In the genomic region with DNA sequence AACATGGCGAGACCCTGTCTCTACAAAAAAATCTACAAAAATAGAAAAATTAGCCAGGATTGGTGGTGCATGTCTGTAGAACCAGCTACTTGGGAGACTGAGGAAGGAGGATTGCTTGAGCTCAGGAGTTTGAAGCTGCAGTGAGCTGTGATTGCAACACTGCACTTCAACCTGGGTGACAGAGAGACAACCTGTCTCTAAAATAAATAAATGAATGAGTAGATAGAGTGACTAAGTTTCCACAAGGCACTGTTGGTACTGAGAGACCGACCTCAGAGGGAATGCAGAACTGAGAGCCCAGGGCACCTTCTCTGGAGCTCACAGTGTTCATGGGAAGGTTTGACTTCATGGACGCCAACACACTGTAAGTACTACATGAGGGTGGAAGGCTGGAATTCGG, we compare ENCODE assay signal across 16 cellular contexts. TPM values are rescaled to one million over a fixed set of nuclear protein-coding genes. Genes with fewer than 3 reads are reported as not detected.
DNase-seq lines count a peak whose midpoint lies in the region; ATAC-seq and TF ChIP-seq lines count a peak whose summit lies in the region.
"Had no signal": no experiment of that assay in that cellular context is flagged by ENCODE, and none has a peak within 500 bp of the region (broad histone marks: within the 10 kb centered on the region; RNA-seq: fewer than 3 reads in every experiment).

No MANE protein-coding gene starts in this region.

- peak; percentile 9 for DNase-seq in cardiac septum (ENCODE audit: low spot score)
- DNase-seq in heart left ventricle: no peak
- DNase-seq in epithelial cell of esophagus (ENCODE audit: low read depth): peak; percentile 1
- no peak for DNase-seq in right lobe of liver
- no peak for DNase-seq in activated CD4-positive, alpha-beta T cell treated with anti-CD3 and anti-CD28 coated beads for 1 hour
- DNase-seq in activated CD8-positive, alpha-beta memory T cell treated with anti-CD3 and anti-CD28 coated beads for 24 hours: no peak
- DNase-seq in mucosa of descending colon: no peak
- DNase-seq: AML-193; Caco-2; CD4-positive, alpha-beta T cell; GOT3; H7 had no signal

- H3K27ac ChIP-seq in heart left ventricle: no peak overlapping the region
- H3K27ac ChIP-seq in right lobe of liver: peak overlapping the region in 1 of 3 donors; percentile 19
- H3K27ac ChIP-seq: 22Rv1, A549, C4-2B had no signal

- H3K27me3 ChIP-seq in heart left ventricle: peaks cover 0 to 4% (median 0%) of the 10 kb centered on the region in 9 donors
- no peaks in the 10 kb centered on the region for H3K27me3 ChIP-seq in right lobe of liver

- intact Hi-C loops in cardiac septum (cut with DNase I) (no loop called here), heart left ventricle (cut with DNase I) (no loop called here), right lobe of liver (cut with DNase I) (no loop called here), mucosa of descending colon (cut with DNase I, micrococcal nuclease) (no loop called here)

- H3K36me3 ChIP-seq in heart left ventricle (no peaks in the 10 kb centered on the region), right lobe of liver (peaks cover 0 to 60% (median 22%) of the 10 kb centered on the region in 4 donors), mucosa of descending colon (ENCODE audit: low read depth) (no peaks in the 10 kb centered on the region)

- no peak for ATAC-seq in heart left ventricle
- peak; percentile 63 to 94 (median 85) for ATAC-seq in right lobe of liver
- ATAC-seq in mucosa of descending colon: no peak
- ATAC-seq: A549 had no signal

- no peak overlapping the region for H3K4me3 ChIP-seq in heart left ventricle
- H3K4me3 ChIP-seq in epithelial cell of esophagus (ENCODE audit: low read length): no peak overlapping the region
- no peak overlapping the region for H3K4me3 ChIP-seq in right lobe of liver
- no peak overlapping the region for H3K4me3 ChIP-seq in mucosa of descending colon
- H3K4me3 ChIP-seq: A549 had no signal

- no peak for TF ChIP-seq POLR2A in heart left ventricle (IDR thresholded peaks at IDR 0.05)
- TF ChIP-seq POLR2A in right lobe of liver (IDR thresholded peaks at IDR 0.05): no peak

- 87 to 96% (median 96%) methylated on average over 4 of the region's 4 CpGs for WGBS in heart left ventricle, 4 donors
- WGBS in right lobe of liver (ENCODE audit: insufficient coverage, low coverage, low lambda C conversion rate, missing lambda C conversion rate): 81% methylated on average over 4 of the region's 4 CpGs

- H3K9me3 ChIP-seq in heart left ventricle (no peaks in the 10 kb centered on the region), right lobe of liver (no peaks in the 10 kb centered on the region), mucosa of descending colon (no peaks in the 10 kb centered on the region)
- H3K9me3 ChIP-seq: A549, Caco-2 had no signal

- TF ChIP-seq CTCF in heart left ventricle (IDR thresholded peaks at IDR 0.05) (no peak), epithelial cell of esophagus (IDR thresholded peaks at IDR 0.05; ENCODE audit: insufficient read depth, low read depth, low read length, missing control alignments) (no peak), right lobe of liver (IDR thresholded peaks at IDR 0.05) (no peak), mucosa of descending colon (IDR thresholded peaks at IDR 0.05) (no peak)

- no peaks in the 10 kb centered on the region for H3K4me1 ChIP-seq in heart left ventricle
- H3K4me1 ChIP-seq in right lobe of liver: peaks cover 0 to 6% (median 0%) of the 10 kb centered on the region in 4 donors
- no peaks in the 10 kb centered on the region for H3K4me1 ChIP-seq in mucosa of descending colon (ENCODE audit: low read depth)
- H3K4me1 ChIP-seq: A549, Caco-2 had no signal

RNA-seq across cellular contexts. Expression of gene ARSD, which starts 26.7 kb away (rescaled TPM):
- total RNA-seq in cardiac septum (15.7 TPM), heart left ventricle (10 to 100 TPM in 3 of 9 donors, 1 to 10 TPM in 6; 6.3 to 23.6 (median 8.6) TPM), right lobe of liver (10 to 100 TPM; 26.2 to 76.0 (median 34.2) TPM), mucosa of descending colon (10 to 100 TPM; 26.2 to 70.9 (median 67.2) TPM)
- polyA plus RNA-seq in heart left ventricle: 1 to 10 TPM; 3.2 to 8.6 TPM

RNA-seq across cellular contexts. Expression of gene ARSH, which starts 50.5 kb away (rescaled TPM):
- total RNA-seq in cardiac septum (not detected), heart left ventricle (not detected), right lobe of liver (not detected), mucosa of descending colon (not detected)
- not detected for polyA plus RNA-seq in heart left ventricle
- total RNA-seq: Caco-2; CD4-positive, alpha-beta T cell; H7 had no signal
- polyA plus RNA-seq: A549, BJ had no signal

Comparison
In these comparisons a context has a peak if more than half of its experiments do, and no peak if none do; other contexts are left out.
1. DNase-seq: peak in cardiac septum (single experiment) and epithelial cell of esophagus (single experiment); none in heart left ventricle (0 of 5), right lobe of liver (0 of 3), activated CD4-positive, alpha-beta T cell treated with anti-CD3 and anti-CD28 coated beads for 1 hour (single experiment), activated CD8-positive, alpha-beta memory T cell treated with anti-CD3 and anti-CD28 coated beads for 24 hours (single experiment) and mucosa of descending colon (0 of 3).
2. ATAC-seq: peak in right lobe of liver (4 of 4); none in heart left ventricle (0 of 4) and mucosa of descending colon (single experiment).